ENCODE assay signal across 8 cellular contexts in the genomic region with DNA sequence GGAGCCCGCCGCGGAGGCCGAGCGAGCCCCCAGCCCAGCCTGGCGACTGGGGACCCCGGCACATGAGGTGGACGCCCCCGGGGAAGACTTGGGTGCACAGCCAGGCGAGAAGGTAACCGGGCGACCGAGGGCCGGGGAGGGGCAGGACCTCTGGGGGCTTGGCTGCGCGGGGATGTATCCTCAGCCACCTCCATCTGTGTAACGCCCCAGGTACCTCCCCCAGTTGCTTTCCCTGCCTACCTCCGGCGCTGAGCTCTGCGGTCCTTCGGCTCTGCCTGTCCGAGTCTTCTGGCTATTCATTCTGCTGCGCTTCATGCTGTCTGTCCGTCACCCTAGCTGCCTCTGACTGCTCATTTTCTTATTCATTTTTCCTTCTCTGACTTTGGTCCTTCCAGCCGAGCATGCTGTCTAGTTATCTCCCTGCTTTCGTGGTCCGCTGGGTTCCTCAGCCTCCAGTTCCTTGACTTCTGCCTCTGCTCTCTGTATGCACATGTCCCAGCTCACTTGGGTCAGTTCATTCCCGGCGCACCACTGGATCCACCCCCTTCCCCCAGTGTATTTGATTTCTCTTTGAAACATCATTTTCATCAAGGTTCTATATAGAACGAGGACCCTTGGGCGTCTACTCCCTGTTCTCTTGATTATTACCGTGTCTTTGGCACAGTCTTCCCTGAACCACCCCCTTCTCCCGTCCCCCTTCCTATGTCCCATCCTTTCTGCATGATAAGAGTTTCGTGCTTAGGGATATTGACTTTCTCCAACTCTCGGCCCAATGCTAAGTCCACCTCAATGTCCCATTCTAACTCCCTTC.
DNase-seq lines count a peak whose midpoint lies in the region; ATAC-seq lines count a peak whose summit lies in the region.

No MANE protein-coding gene starts in this region.

- ATAC-seq in HG02884 (IDR thresholded peaks at IDR 0.05; ENCODE audit: unreplicated experiment), result peak; percentile 76
- ATAC-seq in memory B cell (ENCODE audit: low read depth), result peak; percentile 76

- peaks cover 11% of the 10 kb centered on the region for H3K4me1 Mint-ChIP-seq in memory B cell

- no peaks in the 10 kb centered on the region for H3K9me3 Mint-ChIP-seq in memory B cell

- peak; percentile 43 for DNase-seq in NCI-H1436 (lab: John Stamatoyannopoulos, UW)
- no peak for DNase-seq in NCI-H1436 treated with DMSO at 0.1 percent for 48 hours (lab: John Stamatoyannopoulos, UW)
- DNase-seq in NCI-H2227 (lab: John Stamatoyannopoulos, UW; ENCODE audit: unreplicated experiment), result peak; percentile 62
- DNase-seq in activated CD4-positive, alpha-beta T cell treated with anti-CD3 and anti-CD28 coated beads, Interleukin-2, amount 50 U/mL, for 48 hours, result peak; percentile 57 to 69
- peak; percentile 51 for DNase-seq in effector CD4-positive, alpha-beta T cell
- peak; percentile 35 to 53 for DNase-seq in memory B cell (ENCODE audit: low spot score in 2 of 2)
- peak; percentile 21 for DNase-seq in stimulated activated CD8-positive, alpha-beta memory T cell treated with anti-CD3 and anti-CD28 coated beads, Interleukin-12 subunit alpha, Interleukin-12 subunit beta, amount 100 ng/mL, for 24 hours (ENCODE audit: extremely low read depth)

- no peaks in the 10 kb centered on the region for H3K27me3 Mint-ChIP-seq in memory B cell

- no peak overlapping the region for H3K27ac Mint-ChIP-seq in memory B cell

- H3K4me3 Mint-ChIP-seq in memory B cell, result no peak overlapping the region

- H3K36me3 Mint-ChIP-seq in memory B cell, result peaks cover 7% of the 10 kb centered on the region
